9 cellular contexts compared by ENCODE assay signal in the genomic region with DNA sequence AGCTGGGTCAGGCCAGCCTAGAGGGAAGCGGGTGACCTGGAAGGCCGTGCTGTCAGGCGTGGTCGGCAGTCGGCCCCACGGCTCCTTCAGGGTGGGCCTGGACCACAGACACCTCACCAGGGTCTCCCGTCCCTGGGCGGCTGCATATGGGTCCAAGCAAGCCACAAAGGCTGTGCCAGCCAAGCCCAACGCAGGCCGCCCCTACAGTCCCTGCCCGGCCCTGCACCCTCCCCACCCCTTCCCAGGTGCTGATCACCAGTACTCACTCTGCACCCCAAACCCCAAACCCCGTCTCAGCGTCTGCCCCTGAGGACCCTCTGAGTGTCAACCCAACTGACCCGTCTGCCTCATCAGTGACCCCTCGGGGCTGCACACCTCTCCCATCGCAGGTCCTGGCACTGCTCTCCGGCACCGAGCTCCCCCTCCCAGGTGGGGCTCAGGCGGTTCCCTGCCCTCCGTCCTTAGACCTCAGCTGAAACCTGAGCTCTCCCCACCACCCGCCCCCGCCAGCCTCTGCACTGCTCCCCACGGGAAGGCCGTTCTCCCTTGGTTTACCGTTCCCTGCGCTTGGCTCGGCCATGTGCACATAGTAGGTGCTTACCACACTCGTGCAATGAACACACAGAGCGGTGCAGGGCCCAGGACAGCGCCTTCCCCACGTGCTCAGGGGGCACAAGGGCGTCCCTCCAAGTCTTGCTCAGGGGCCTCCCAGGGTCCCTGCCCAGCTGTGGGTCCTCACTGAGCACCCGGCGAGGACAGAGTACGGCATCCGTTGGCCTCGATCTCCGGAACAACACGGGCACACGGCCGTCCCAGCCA. TPM values are rescaled to one million over a fixed set of nuclear protein-coding genes. Genes with fewer than 3 reads are reported as not detected.
DNase-seq lines count a peak whose midpoint lies in the region; ATAC-seq and TF ChIP-seq lines count a peak whose summit lies in the region.
"Had no signal": no experiment of that assay in that cellular context is flagged by ENCODE, and none has a peak within 500 bp of the region (broad histone marks: within the 10 kb centered on the region; RNA-seq: fewer than 3 reads in every experiment).

No MANE protein-coding gene starts in this region.

- H3K9ac ChIP-seq in ES-I3 (ENCODE audit: low read depth, low read length), result peak overlapping the region; percentile 86; the same call in 1 of the 2 replicates

- intact Hi-C loops in heart left ventricle (cut with DNase I) (loop anchor here in 1 of 10 donors (2.0 kb wide), 1 partner anchor 22 kb away; no protein-coding TSS in a partner anchor), prostate gland (cut with DNase I) (no loop called here)

- H3K4me3 ChIP-seq in WERI-Rb-1 (ENCODE audit: low read depth, low read length) (peak overlapping the region; percentile 61), heart left ventricle (peak overlapping the region; percentile 73 to 98 (median 88)), prostate gland (peak overlapping the region; percentile 98)

- H3K27ac ChIP-seq in WERI-Rb-1 (peak overlapping the region; percentile 96), heart left ventricle (peak overlapping the region; percentile 89 to 99 (median 97)), prostate gland (peak overlapping the region; percentile 95 to 100)

- H3K36me3 ChIP-seq in ES-I3 (ENCODE audit: insufficient read depth, low read length) (peaks cover 7% of the 10 kb centered on the region), WERI-Rb-1 (peaks cover 27% of the 10 kb centered on the region), heart left ventricle (peaks cover 0 to 21% (median 2%) of the 10 kb centered on the region in 9 donors), prostate gland (no peaks in the 10 kb centered on the region)

- 64 to 77% (median 70%) methylated on average over 33 to 41 of the region's 41 CpGs for WGBS in heart left ventricle, 4 donors
- 53% methylated on average over 38 of the region's 41 CpGs for WGBS in prostate gland

- TF ChIP-seq POLR2A in heart left ventricle (IDR thresholded peaks at IDR 0.05), result no peak
- TF ChIP-seq POLR2A in prostate gland (IDR thresholded peaks at IDR 0.05), result no peak

- H3K9me3 ChIP-seq in ES-I3 (ENCODE audit: control insufficient read depth, insufficient read depth, low read length) (no peaks in the 10 kb centered on the region), WERI-Rb-1 (ENCODE audit: severe bottlenecking) (peaks cover 9% of the 10 kb centered on the region), heart left ventricle (peaks cover 0 to 9% (median 0%) of the 10 kb centered on the region in 12 donors), prostate gland (no peaks in the 10 kb centered on the region)

- no peak for DNase-seq in WERI-Rb-1
- peak in 4 of 5 donors; percentile 24 to 63 (median 32) for DNase-seq in heart left ventricle
- DNase-seq in prostate gland (ENCODE audit: low spot score), result no peak
- no peak for DNase-seq in G401 (ENCODE audit: low spot score)
- no peak for DNase-seq in medulla oblongata (ENCODE audit: extremely low spot score)
- DNase-seq in mucosa of gallbladder (ENCODE audit: low spot score), result no peak
- no peak for DNase-seq in activated CD4-positive, alpha-beta T cell treated with anti-CD3 and anti-CD28 coated beads for 48 hours

- H3K4me1 ChIP-seq in ES-I3 (ENCODE audit: insufficient read depth, low read length), result no peaks in the 10 kb centered on the region; the same call in 1 of the 2 replicates
- H3K4me1 ChIP-seq in heart left ventricle, result peaks cover 0 to 35% (median 22%) of the 10 kb centered on the region in 12 donors
- peaks cover 10% of the 10 kb centered on the region for H3K4me1 ChIP-seq in prostate gland (replicated peaks)

- TF ChIP-seq CTCF in WERI-Rb-1 (IDR thresholded peaks at IDR 0.05; ENCODE audit: low read depth, low read length) (no peak), heart left ventricle (IDR thresholded peaks at IDR 0.05) (no peak), prostate gland (IDR thresholded peaks at IDR 0.05) (no peak)

- in situ Hi-C loops in G401 (cut with HindIII; ENCODE audit: low sequenced_read_pairs), result no loop called here

- H3K27me3 ChIP-seq in WERI-Rb-1 (ENCODE audit: insufficient read depth, low read depth, severe bottlenecking), result no peaks in the 10 kb centered on the region
- H3K27me3 ChIP-seq in heart left ventricle, result no peaks in the 10 kb centered on the region
- H3K27me3 ChIP-seq in prostate gland (replicated peaks; ENCODE audit: insufficient read depth), result no peaks in the 10 kb centered on the region

- peak in 1 of 4 donors; percentile 1 for ATAC-seq in heart left ventricle

RNA-seq across cellular contexts. Expression of a gene that starts 1.4 kb away (rescaled TPM):
- total RNA-seq in heart left ventricle (100 to 1,000 TPM; 182 to 424 (median 235) TPM), prostate gland (100 to 1,000 TPM; 602 to 609 TPM), mucosa of gallbladder (793 TPM)
- polyA plus RNA-seq in heart left ventricle, result 100 to 1,000 TPM; 318 to 442 TPM
- 31.9 and 38.0 TPM in 2 replicates for total RNA-seq in G401 (2014; rRNA removed; shearing (Covaris generic))

RNA-seq across cellular contexts. Expression of a gene that starts 18.0 kb away (rescaled TPM):
- total RNA-seq in heart left ventricle (under 1 TPM in 3 of 9 donors, not detected in 6; 0.10 to 0.29 (median 0.14) TPM), prostate gland (1 to 10 TPM in 1 of 2 donors, under 1 TPM in 1; 0.77 to 1.1 TPM), mucosa of gallbladder (11.0 TPM)
- polyA plus RNA-seq in heart left ventricle, result under 1 TPM in 1 of 2 donors, not detected in 1; 0.04 TPM
- total RNA-seq in G401 (2014; rRNA removed; shearing (Covaris generic)), result 0.10 TPM in 1 of 2 replicates, not detected in the other

RNA-seq across cellular contexts. Expression of a gene that starts 20.3 kb away (rescaled TPM):
- total RNA-seq in heart left ventricle, result 1,000 to 10,000 TPM in 7 of 9 donors, 100 to 1,000 TPM in 2; 791 to 1,794 (median 1,550) TPM
- polyA plus RNA-seq in heart left ventricle, result 1,000 to 10,000 TPM; 1,276 to 1,345 TPM
- 10 to 100 TPM; 13.4 to 20.9 TPM for total RNA-seq in prostate gland
- 47.5 and 58.1 TPM in 2 replicates for total RNA-seq in G401 (2014; rRNA removed; shearing (Covaris generic))
- 56.3 TPM for total RNA-seq in mucosa of gallbladder

RNA-seq across cellular contexts. Expression of a gene that starts 28.4 kb away (rescaled TPM):
- total RNA-seq in heart left ventricle (not detected), prostate gland (1 to 10 TPM in 1 of 2 donors, under 1 TPM in 1; 0.34 to 1.6 TPM), mucosa of gallbladder (not detected)
- polyA plus RNA-seq in heart left ventricle, result not detected
- not detected in 2 replicates for total RNA-seq in G401 (2014; rRNA removed; shearing (Covaris generic))
- total RNA-seq: pulmonary artery endothelial cell had no signal

RNA-seq across cellular contexts. Expression of a gene that starts 34.8 kb away (rescaled TPM):
- under 1 TPM in 4 of 9 donors, not detected in 5; 0.16 to 0.23 (median 0.19) TPM for total RNA-seq in heart left ventricle
- under 1 TPM; 0.08 to 0.14 TPM for polyA plus RNA-seq in heart left ventricle
- total RNA-seq in prostate gland, result 10 to 100 TPM in 1 of 2 donors, 1 to 10 TPM in 1; 1.8 to 12.1 TPM
- total RNA-seq in G401 (2014; rRNA removed; shearing (Covaris generic)), result 0.86 and 1.4 TPM in 2 replicates
- total RNA-seq in mucosa of gallbladder, result 1.4 TPM

Comparison
In these comparisons a context has a peak if more than half of its experiments do, and no peak if none do; other contexts are left out.
1. DNase-seq: peak in heart left ventricle (4 of 5); none in WERI-Rb-1 (single experiment), prostate gland (single experiment), G401 (single experiment), medulla oblongata (single experiment), mucosa of gallbladder (single experiment) and activated CD4-positive, alpha-beta T cell treated with anti-CD3 and anti-CD28 coated beads for 48 hours (single experiment).
2. RNA of a gene that starts 20.3 kb away (total RNA-seq): 791 to 1,794 TPM in heart left ventricle; 56.3 TPM in mucosa of gallbladder (single experiment), 47.5 to 58.1 TPM in G401 and 13.4 to 20.9 TPM in prostate gland; every median in the first group is over 10 times any median in the second.
3. Peak in every context shown above with its lines, with median percentiles within 50 percentile points of each other: H3K27ac ChIP-seq and H3K4me3 ChIP-seq.